13 cellular contexts compared by ENCODE assay signal in genomic region chr6:75933387-75933975, GRCh38.
"Had no signal": no experiment of that assay in that cellular context is flagged by ENCODE, and none has a peak within 500 bp of the region (broad histone marks: within the 10 kb centered on the region; RNA-seq: fewer than 3 reads in every experiment).

No MANE protein-coding gene starts in this region.

- DNase-seq: activated CD4-positive, alpha-beta memory T cell treated with anti-CD3 and anti-CD28 coated beads for 36 hours; activated gamma-delta T cell; activated T-cell treated with anti-CD3 and anti-CD28 coated beads, Interleukin-2, amount 50 U/mL, for 4 hours; cerebellar nuclear complex; immature natural killer cell; pancreas; stimulated activated CD4-positive, alpha-beta T cell treated with anti-CD3 and anti-CD28 coated beads, Interleukin-4, amount 100 ng/mL, for 4 hours; stimulated activated naive CD8-positive, alpha-beta T cell treated with anti-CD3 and anti-CD28 coated beads, Interleukin-15, amount 100 ng/mL, for 72 hours; T-helper 9 cell had no signal

- H3K27ac Mint-ChIP-seq: activated CD4-positive, alpha-beta memory T cell treated with anti-CD3 and anti-CD28 coated beads for 36 hours; activated naive CD8-positive, alpha-beta T cell; immature natural killer cell; stimulated activated naive CD8-positive, alpha-beta T cell treated with anti-CD3 and anti-CD28 coated beads, Interleukin-15, amount 100 ng/mL, for 72 hours had no signal

- H3K4me3 ChIP-seq: pancreas, skin epidermis had no signal

- H3K27me3 Mint-ChIP-seq: brain had no signal

- H3K9me3 Mint-ChIP-seq: activated CD4-positive, alpha-beta memory T cell treated with anti-CD3 and anti-CD28 coated beads for 36 hours; activated T-cell treated with anti-CD3 and anti-CD28 coated beads, Interleukin-2, amount 50 U/mL, for 4 hours; brain; stimulated activated naive CD8-positive, alpha-beta T cell treated with anti-CD3 and anti-CD28 coated beads, Interleukin-15, amount 100 ng/mL, for 72 hours had no signal

- H3K27ac ChIP-seq: pancreas, skin epidermis had no signal

- H3K9me3 ChIP-seq: pancreas had no signal

- H3K27me3 ChIP-seq: pancreas had no signal

- ATAC-seq: activated T-cell treated with anti-CD3 and anti-CD28 coated beads, Interleukin-2, amount 50 U/mL, for 4 hours; esophagus mucosa; pancreas; stimulated activated naive CD8-positive, alpha-beta T cell treated with anti-CD3 and anti-CD28 coated beads, Interleukin-15, amount 100 ng/mL, for 72 hours had no signal

- H3K4me3 Mint-ChIP-seq: activated CD4-positive, alpha-beta memory T cell treated with anti-CD3 and anti-CD28 coated beads for 36 hours; activated naive CD8-positive, alpha-beta T cell; activated T-cell treated with anti-CD3 and anti-CD28 coated beads, Interleukin-2, amount 50 U/mL, for 4 hours; stimulated activated naive CD8-positive, alpha-beta T cell treated with anti-CD3 and anti-CD28 coated beads, Interleukin-15, amount 100 ng/mL, for 72 hours had no signal

- H3K36me3 ChIP-seq: pancreas had no signal

- H3K36me3 Mint-ChIP-seq: activated CD4-positive, alpha-beta memory T cell treated with anti-CD3 and anti-CD28 coated beads for 36 hours; activated naive CD8-positive, alpha-beta T cell; brain had no signal
